In genomic region chr7:98659746-98660145, GRCh38 we compare ENCODE assay signal across 36 cellular contexts. TPM values are rescaled to one million over a fixed set of nuclear protein-coding genes. Genes with fewer than 3 reads are reported as not detected.
"Had no signal": no experiment of that assay in that cellular context is flagged by ENCODE, and none has a peak within 500 bp of the region (broad histone marks: within the 10 kb centered on the region; RNA-seq: fewer than 3 reads in every experiment).

No MANE protein-coding gene starts in this region.

- H3K4me1 ChIP-seq: adrenal gland, body of pancreas, breast epithelium had no signal

- H3K36me3 ChIP-seq: adrenal gland, brain microvascular endothelial cell, breast epithelium had no signal

- H3K9me3 ChIP-seq: adrenal gland, body of pancreas had no signal

- H3K4me3 Mint-ChIP-seq: activated CD4-positive, alpha-beta memory T cell treated with anti-CD3 and anti-CD28 coated beads, Interleukin-2, amount 10 ng/mL, durations not matched to agents 7 days and 5 days; activated CD4-positive, alpha-beta T cell treated with anti-CD3 and anti-CD28 coated beads for 36 hours; activated CD4-positive, alpha-beta T cell treated with anti-CD3 and anti-CD28 coated beads, Interleukin-2, amount 10 ng/mL, durations not matched to agents 7 days and 5 days; activated CD8-positive, alpha-beta memory T cell treated with anti-CD3 and anti-CD28 coated beads, Interleukin-2, amount 10 ng/mL, durations not matched to agents 7 days and 5 days; activated CD8-positive, alpha-beta T cell treated with anti-CD3 and anti-CD28 coated beads, Interleukin-2, amount 10 ng/mL, durations not matched to agents 7 days and 5 days; activated naive CD4-positive, alpha-beta T cell treated with anti-CD3 and anti-CD28 coated beads for 36 hours; activated naive CD8-positive, alpha-beta T cell treated with anti-CD3 and anti-CD28 coated beads for 36 hours; activated T-cell treated with anti-CD3 and anti-CD28 coated beads, Interleukin-2, amount 50 U/mL, for 4 hours; activated T-cell treated with anti-CD3 and anti-CD28 coated beads, Interleukin-2, amount 50 U/mL, for 72 hours; activated T-helper 1 cell treated with anti-CD3 and anti-CD28 coated beads, Interleukin-12 subunit alpha, Interleukin-12 subunit beta, Interleukin-2, Interleukin-4 antibody, amounts not matched to agents 30 ng/mL and 10 ng/mL and 1 ng/mL, durations not matched to agents 14 hours and 24 hours and 36 hours; activated T-helper 17 cell treated with anti-CD3 and anti-CD28 coated beads, Interleukin-2, amount 50 U/mL, for 72 hours; T-helper 1 cell treated with Interleukin-12 subunit alpha and Interleukin-12 subunit beta and Interleukin-4 antibody, amounts not matched to agents 30 μg/mL and 1 μg/mL, for 36 hours; T-helper 2 cell treated with Interferon-gamma antibody and Interleukin-4, amounts not matched to agents 5 μg/mL and 100 μg/mL, for 36 hours; WTC11 had no signal

- ATAC-seq: activated CD4-positive, alpha-beta T cell treated with anti-CD3 and anti-CD28 coated beads for 36 hours; activated CD4-positive, CD25-positive, alpha-beta regulatory T cell treated with anti-CD3 and anti-CD28 coated beads, Interleukin-2, amount 50 U/mL, for 24 hours; activated CD8-positive, alpha-beta memory T cell treated with anti-CD3 and anti-CD28 coated beads, Interleukin-2, amount 10 ng/mL, durations not matched to agents 7 days and 5 days; activated CD8-positive, alpha-beta T cell treated with anti-CD3 and anti-CD28 coated beads, Interleukin-2, amount 10 ng/mL, durations not matched to agents 7 days and 5 days; activated naive CD4-positive, alpha-beta T cell treated with anti-CD3 and anti-CD28 coated beads, Interleukin-2, amount 50 U/mL, for 72 hours; activated T-cell treated with anti-CD3 and anti-CD28 coated beads, Interleukin-2, amount 50 U/mL, for 4 hours; activated T-cell treated with anti-CD3 and anti-CD28 coated beads, Interleukin-2, amount 50 U/mL, for 72 hours; activated T-helper 17 cell treated with anti-CD3 and anti-CD28 coated beads, Interleukin-2, amount 50 U/mL, for 72 hours; body of pancreas; WTC11 had no signal

- H3K27me3 ChIP-seq: adrenal gland, body of pancreas, brain microvascular endothelial cell, breast epithelium had no signal

- H3K36me3 Mint-ChIP-seq: activated CD8-positive, alpha-beta memory T cell treated with anti-CD3 and anti-CD28 coated beads, Interleukin-2, amount 10 ng/mL, durations not matched to agents 7 days and 5 days; activated naive CD4-positive, alpha-beta T cell treated with anti-CD3 and anti-CD28 coated beads, Interleukin-2, amount 50 U/mL, for 72 hours; activated naive CD8-positive, alpha-beta T cell treated with anti-CD3 and anti-CD28 coated beads for 36 hours; WTC11 had no signal

- H3K27ac Mint-ChIP-seq: activated CD4-positive, alpha-beta memory T cell treated with anti-CD3 and anti-CD28 coated beads, Interleukin-2, amount 10 ng/mL, durations not matched to agents 7 days and 5 days; activated CD4-positive, alpha-beta T cell treated with anti-CD3 and anti-CD28 coated beads for 36 hours; activated CD4-positive, alpha-beta T cell treated with anti-CD3 and anti-CD28 coated beads, Interleukin-2, amount 10 ng/mL, durations not matched to agents 7 days and 5 days; activated CD8-positive, alpha-beta memory T cell treated with anti-CD3 and anti-CD28 coated beads, Interleukin-2, amount 10 ng/mL, durations not matched to agents 7 days and 5 days; activated CD8-positive, alpha-beta T cell treated with anti-CD3 and anti-CD28 coated beads, Interleukin-2, amount 10 ng/mL, durations not matched to agents 7 days and 5 days; activated naive CD4-positive, alpha-beta T cell treated with anti-CD3 and anti-CD28 coated beads for 36 hours; activated naive CD4-positive, alpha-beta T cell treated with anti-CD3 and anti-CD28 coated beads, Interleukin-2, amount 50 U/mL, for 72 hours; activated naive CD8-positive, alpha-beta T cell treated with anti-CD3 and anti-CD28 coated beads for 36 hours; activated T-cell treated with anti-CD3 and anti-CD28 coated beads, Interleukin-2, amount 50 U/mL, for 72 hours; activated T-helper 1 cell treated with anti-CD3 and anti-CD28 coated beads, Interleukin-12 subunit alpha, Interleukin-12 subunit beta, Interleukin-2, Interleukin-4 antibody, amounts not matched to agents 30 ng/mL and 10 ng/mL and 1 ng/mL, durations not matched to agents 14 hours and 24 hours and 36 hours; activated T-helper 17 cell treated with anti-CD3 and anti-CD28 coated beads, Interleukin-2, amount 50 U/mL, for 72 hours; T-helper 1 cell treated with Interleukin-12 subunit alpha and Interleukin-12 subunit beta and Interleukin-4 antibody, amounts not matched to agents 30 μg/mL and 1 μg/mL, for 36 hours; T-helper 2 cell treated with Interferon-gamma antibody and Interleukin-4, amounts not matched to agents 5 μg/mL and 100 μg/mL, for 36 hours; WTC11 had no signal

- H3K4me3 ChIP-seq: adrenal gland, body of pancreas, breast epithelium had no signal

- H3K4me1 Mint-ChIP-seq: activated CD4-positive, alpha-beta memory T cell treated with anti-CD3 and anti-CD28 coated beads, Interleukin-2, amount 10 ng/mL, durations not matched to agents 7 days and 5 days; activated CD4-positive, alpha-beta T cell treated with anti-CD3 and anti-CD28 coated beads for 36 hours; activated CD4-positive, alpha-beta T cell treated with anti-CD3 and anti-CD28 coated beads, Interleukin-2, amount 10 ng/mL, durations not matched to agents 7 days and 5 days; activated CD8-positive, alpha-beta memory T cell treated with anti-CD3 and anti-CD28 coated beads, Interleukin-2, amount 10 ng/mL, durations not matched to agents 7 days and 5 days; activated naive CD8-positive, alpha-beta T cell treated with anti-CD3 and anti-CD28 coated beads for 36 hours; activated T-helper 17 cell treated with anti-CD3 and anti-CD28 coated beads, Interleukin-2, amount 50 U/mL, for 72 hours; WTC11 had no signal

- H3K27ac ChIP-seq: adrenal gland, body of pancreas, brain microvascular endothelial cell, breast epithelium, VCaP had no signal

- H3K9me3 Mint-ChIP-seq: activated naive CD4-positive, alpha-beta T cell treated with anti-CD3 and anti-CD28 coated beads for 36 hours; activated naive CD8-positive, alpha-beta T cell treated with anti-CD3 and anti-CD28 coated beads for 36 hours; activated T-cell treated with anti-CD3 and anti-CD28 coated beads, Interleukin-2, amount 50 U/mL, for 4 hours; activated T-cell treated with anti-CD3 and anti-CD28 coated beads, Interleukin-2, amount 50 U/mL, for 72 hours; WTC11 had no signal

- H3K27me3 Mint-ChIP-seq: activated CD4-positive, alpha-beta memory T cell treated with anti-CD3 and anti-CD28 coated beads, Interleukin-2, amount 10 ng/mL, durations not matched to agents 7 days and 5 days; activated CD4-positive, alpha-beta T cell treated with anti-CD3 and anti-CD28 coated beads, Interleukin-2, amount 10 ng/mL, durations not matched to agents 7 days and 5 days; activated CD8-positive, alpha-beta memory T cell treated with anti-CD3 and anti-CD28 coated beads, Interleukin-2, amount 10 ng/mL, durations not matched to agents 7 days and 5 days; activated naive CD8-positive, alpha-beta T cell treated with anti-CD3 and anti-CD28 coated beads for 36 hours; activated T-helper 17 cell treated with anti-CD3 and anti-CD28 coated beads, Interleukin-2, amount 50 U/mL, for 72 hours had no signal

- DNase-seq: activated CD4-positive, alpha-beta memory T cell treated with anti-CD3 and anti-CD28 coated beads, Interleukin-2, amount 10 ng/mL, durations not matched to agents 7 days and 5 days; activated CD4-positive, alpha-beta T cell treated with anti-CD3 and anti-CD28 coated beads for 1 hour; activated CD4-positive, alpha-beta T cell treated with anti-CD3 and anti-CD28 coated beads for 36 hours; activated CD4-positive, alpha-beta T cell treated with anti-CD3 and anti-CD28 coated beads for 48 hours; activated CD4-positive, alpha-beta T cell treated with anti-CD3 and anti-CD28 coated beads, Interleukin-2, amount 10 ng/mL, durations not matched to agents 7 days and 5 days; activated CD4-positive, alpha-beta T cell treated with anti-CD3 and anti-CD28 coated beads, Interleukin-2, amount 50 U/mL, for 48 hours; activated CD4-positive, CD25-positive, alpha-beta regulatory T cell; activated CD8-positive, alpha-beta memory T cell treated with anti-CD3 and anti-CD28 coated beads for 24 hours; activated CD8-positive, alpha-beta memory T cell treated with anti-CD3 and anti-CD28 coated beads, Interleukin-2, amount 10 ng/mL, durations not matched to agents 7 days and 5 days; activated CD8-positive, alpha-beta memory T cell treated with anti-CD3 and anti-CD28 coated beads, Interleukin-2, amount 50 U/mL, for 48 hours; activated CD8-positive, alpha-beta T cell treated with anti-CD3 and anti-CD28 coated beads, Interleukin-2, amount 10 ng/mL, durations not matched to agents 7 days and 5 days; activated effector memory CD4-positive, alpha-beta T cell treated with anti-CD3 and anti-CD28 coated beads, Interleukin-2, amount 50 U/mL, for 16 hours; activated gamma-delta T cell treated with Interleukin-2 at 50 U/mL for 16 hours; activated naive CD4-positive, alpha-beta T cell; activated naive CD4-positive, alpha-beta T cell treated with anti-CD3 and anti-CD28 coated beads for 36 hours; activated naive CD4-positive, alpha-beta T cell treated with anti-CD3 and anti-CD28 coated beads, Interleukin-2, amount 50 U/mL, for 16 hours; activated naive CD8-positive, alpha-beta T cell treated with anti-CD3 and anti-CD28 coated beads for 36 hours; activated T-cell treated with anti-CD3 and anti-CD28 coated beads, Interleukin-2, amount 50 U/mL, for 4 hours; activated T-cell treated with anti-CD3 and anti-CD28 coated beads, Interleukin-2, amount 50 U/mL, for 72 hours; adrenal gland; amniotic stem cell; body of pancreas; brain microvascular endothelial cell; central memory CD4-positive, alpha-beta T cell; T-helper 1 cell; T-helper 2 cell; T-helper 9 cell had no signal

RNA-seq across cellular contexts. Expression of gene NPTX2, which starts 42.7 kb away (rescaled TPM):
- total RNA-seq: activated CD4-positive, alpha-beta memory T cell treated with anti-CD3 and anti-CD28 coated beads, Interleukin-2, amount 10 ng/mL, durations not matched to agents 7 days and 5 days; activated CD4-positive, alpha-beta T cell treated with anti-CD3 and anti-CD28 coated beads for 36 hours; activated CD4-positive, alpha-beta T cell treated with anti-CD3 and anti-CD28 coated beads, Interleukin-2, amount 10 ng/mL, durations not matched to agents 7 days and 5 days; activated CD8-positive, alpha-beta memory T cell treated with anti-CD3 and anti-CD28 coated beads, Interleukin-2, amount 10 ng/mL, durations not matched to agents 7 days and 5 days; activated CD8-positive, alpha-beta T cell treated with anti-CD3 and anti-CD28 coated beads, Interleukin-2, amount 10 ng/mL, durations not matched to agents 7 days and 5 days; activated naive CD4-positive, alpha-beta T cell treated with anti-CD3 and anti-CD28 coated beads for 36 hours; activated naive CD4-positive, alpha-beta T cell treated with anti-CD3 and anti-CD28 coated beads, Interleukin-2, amount 50 U/mL, for 72 hours; activated naive CD8-positive, alpha-beta T cell treated with anti-CD3 and anti-CD28 coated beads for 36 hours; activated T-helper 17 cell treated with anti-CD3 and anti-CD28 coated beads, Interleukin-2, amount 50 U/mL, for 72 hours had no signal
